Comparison of ENCODE assay signal across 8 cellular contexts in the genomic region with DNA sequence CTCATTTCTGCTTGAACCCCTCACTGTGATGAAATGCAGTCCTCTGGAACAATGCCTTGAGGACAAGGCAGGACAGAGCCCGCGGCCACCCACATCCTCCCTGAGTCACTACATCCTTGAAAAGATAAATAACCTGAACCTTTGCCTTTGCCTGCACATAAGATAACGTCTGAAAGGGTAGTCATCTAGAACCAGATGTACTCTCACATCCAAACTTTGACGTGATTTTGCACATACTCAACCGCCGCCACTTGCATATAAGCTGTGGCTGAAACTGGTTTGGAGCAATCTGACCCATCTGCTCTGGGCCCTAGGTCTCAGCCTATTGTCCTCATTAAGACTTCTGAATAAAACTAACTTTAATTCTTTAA.
A peak's percentile ranks its signal among the peaks of the same experiment; 100 is the strongest.
DNase-seq lines count a peak whose midpoint lies in the region; ATAC-seq and TF ChIP-seq lines count a peak whose summit lies in the region.

No MANE protein-coding gene starts in this region.

- ATAC-seq in right cardiac atrium (peak; percentile 31 to 93), HG03521 (IDR thresholded peaks at IDR 0.05; ENCODE audit: unreplicated experiment) (peak; percentile 74), GM18517 (IDR thresholded peaks at IDR 0.05; ENCODE audit: unreplicated experiment) (no peak)
- ATAC-seq in stimulated activated naive CD8-positive, alpha-beta T cell treated with anti-CD3 and anti-CD28 coated beads, Interleukin-15, amount 100 ng/mL, for 72 hours, result peak; percentile 66

- H3K27ac ChIP-seq in right cardiac atrium (ENCODE audit: low read length), result no peak overlapping the region

- H3K27ac Mint-ChIP-seq in stimulated activated naive CD8-positive, alpha-beta T cell treated with anti-CD3 and anti-CD28 coated beads, Interleukin-15, amount 100 ng/mL, for 72 hours, result no peak overlapping the region

- H3K4me3 Mint-ChIP-seq in stimulated activated naive CD8-positive, alpha-beta T cell treated with anti-CD3 and anti-CD28 coated beads, Interleukin-15, amount 100 ng/mL, for 72 hours, result no peak overlapping the region

- DNase-seq in right cardiac atrium (peak in 1 of 3 donors; percentile 20), cardiac septum (ENCODE audit: low spot score) (no peak), astrocyte of the spinal cord (ENCODE audit: low read depth, low spot score) (peak; percentile 85), occipital lobe (lab: John Stamatoyannopoulos, UW) (no peak), SHP77 (lab: John Stamatoyannopoulos, UW) (no peak)
- no peak for DNase-seq in stimulated activated naive CD8-positive, alpha-beta T cell treated with anti-CD3 and anti-CD28 coated beads, Interleukin-15, amount 100 ng/mL, for 72 hours

- no peaks in the 10 kb centered on the region for H3K4me1 ChIP-seq in right cardiac atrium (ENCODE audit: control insufficient read depth, insufficient read depth, low read length)

- intact Hi-C loops in right cardiac atrium (cut with DNase I) (loop anchor here in 1 of 4 donors (10.0 kb wide), 1 partner anchor 638 kb away; no protein-coding TSS in a partner anchor), cardiac septum (cut with DNase I) (no loop called here)

- H3K4me1 Mint-ChIP-seq in stimulated activated naive CD8-positive, alpha-beta T cell treated with anti-CD3 and anti-CD28 coated beads, Interleukin-15, amount 100 ng/mL, for 72 hours, result no peaks in the 10 kb centered on the region

- H3K27me3 Mint-ChIP-seq in stimulated activated naive CD8-positive, alpha-beta T cell treated with anti-CD3 and anti-CD28 coated beads, Interleukin-15, amount 100 ng/mL, for 72 hours, result peaks cover 15% of the 10 kb centered on the region

- H3K27me3 ChIP-seq in right cardiac atrium (ENCODE audit: control insufficient read depth, insufficient read depth), result no peaks in the 10 kb centered on the region

- H3K9me3 ChIP-seq in right cardiac atrium (ENCODE audit: control insufficient read depth, low read length), result no peaks in the 10 kb centered on the region

- H3K9me3 Mint-ChIP-seq in stimulated activated naive CD8-positive, alpha-beta T cell treated with anti-CD3 and anti-CD28 coated beads, Interleukin-15, amount 100 ng/mL, for 72 hours, result peaks cover 0 to 9% of the 10 kb centered on the region in 2 donors

- TF ChIP-seq CTCF in astrocyte of the spinal cord (IDR thresholded peaks at IDR 0.05; ENCODE audit: low read depth, low read length), result no peak

- H3K4me3 ChIP-seq in right cardiac atrium (ENCODE audit: low read length) (no peak overlapping the region), astrocyte of the spinal cord (ENCODE audit: low read depth, low read length) (no peak overlapping the region)

- 48% methylated on average over 6 of the region's 6 CpGs for WGBS in right cardiac atrium

- in situ Hi-C loops in astrocyte of the spinal cord (cut with HindIII; ENCODE audit: low sequenced_read_pairs), result no loop called here
